9 cellular contexts compared by ENCODE assay signal in genomic region chr1:203686091-203686632, GRCh38. TPM values are rescaled to one million over a fixed set of nuclear protein-coding genes. Genes with fewer than 3 reads are reported as not detected.
DNase-seq lines count a peak whose midpoint lies in the region; TF ChIP-seq lines count a peak whose summit lies in the region.
"Had no signal": no experiment of that assay in that cellular context is flagged by ENCODE, and none has a peak within 500 bp of the region (broad histone marks: within the 10 kb centered on the region; RNA-seq: fewer than 3 reads in every experiment).

No MANE protein-coding gene starts in this region.

- H3K9me3 ChIP-seq in SJCRH30 (replicated peaks) (no peaks in the 10 kb centered on the region), left ventricle myocardium inferior (replicated peaks) (no peaks in the 10 kb centered on the region)

- H3K4me3 ChIP-seq in LNCaP clone FGC (ENCODE audit: low read depth, low read length) (peak overlapping the region; percentile 7; the same call in 1 of the 2 replicates), SJCRH30 (no peak overlapping the region), left ventricle myocardium inferior (no peak overlapping the region)

- intact Hi-C loops in left ventricle myocardium inferior (cut with micrococcal nuclease) = no loop called here

- DNase-seq in LNCaP clone FGC (ENCODE audit: low read depth) (peak; percentile 94), SJCRH30 (peak; percentile 64 to 79), left ventricle myocardium inferior (no peak), smooth muscle cell of the brain vasculature (ENCODE audit: low read depth, low spot score) (peak; percentile 57), GM20000 (ENCODE audit: low spot score) (no peak), ecto neural progenitor cell (ENCODE audit: low spot score) (no peak), EL (no peak), iPS-NIHi7 (ENCODE audit: extremely low spot score) (no peak)
- DNase-seq: SIG-M5 had no signal

- H3K4me1 ChIP-seq in SJCRH30 (peaks cover 10% of the 10 kb centered on the region; the same call in 1 of the 2 replicates), left ventricle myocardium inferior (peaks cover 93% of the 10 kb centered on the region)

- TF ChIP-seq CTCF in LNCaP clone FGC (IDR thresholded peaks at IDR 0.05; ENCODE audit: control insufficient read depth, extremely low read depth, insufficient read depth) (no peak), left ventricle myocardium inferior (IDR thresholded peaks at IDR 0.05; ENCODE audit: borderline replicate concordance) (no peak), GM20000 (IDR thresholded peaks at IDR 0.05; ENCODE audit: extremely low read depth, missing control alignments) (no peak)

- no peak overlapping the region for H3K27ac ChIP-seq in SJCRH30
- H3K27ac ChIP-seq in left ventricle myocardium inferior (replicated peaks) = peak overlapping the region; percentile 67

- H3K36me3 ChIP-seq in SJCRH30 (peaks cover 4% of the 10 kb centered on the region; the same call in 1 of the 2 replicates), left ventricle myocardium inferior (peaks cover 34% of the 10 kb centered on the region)

- H3K27me3 ChIP-seq in SJCRH30 = no peaks in the 10 kb centered on the region
- H3K27me3 ChIP-seq in left ventricle myocardium inferior (ENCODE audit: low read depth) = no peaks in the 10 kb centered on the region

RNA-seq across cellular contexts. Expression of gene ATP2B4, which starts 59.5 kb away (rescaled TPM):
- 42.5 and 44.4 TPM in 2 replicates for total RNA-seq in SJCRH30 (2014; rRNA removed; shearing (Covaris generic))
- total RNA-seq in left ventricle myocardium inferior = 97.7 TPM

Comparison
In these comparisons a context has a peak if more than half of its experiments do, and no peak if none do; other contexts are left out.
1. DNase-seq: peak in LNCaP clone FGC (single experiment), SJCRH30 (2 of 2) and smooth muscle cell of the brain vasculature (single experiment); none in left ventricle myocardium inferior (single experiment), GM20000 (single experiment), ecto neural progenitor cell (single experiment), EL (single experiment) and iPS-NIHi7 (single experiment).